1 cellular context compared by ENCODE assay signal in the genomic region with DNA sequence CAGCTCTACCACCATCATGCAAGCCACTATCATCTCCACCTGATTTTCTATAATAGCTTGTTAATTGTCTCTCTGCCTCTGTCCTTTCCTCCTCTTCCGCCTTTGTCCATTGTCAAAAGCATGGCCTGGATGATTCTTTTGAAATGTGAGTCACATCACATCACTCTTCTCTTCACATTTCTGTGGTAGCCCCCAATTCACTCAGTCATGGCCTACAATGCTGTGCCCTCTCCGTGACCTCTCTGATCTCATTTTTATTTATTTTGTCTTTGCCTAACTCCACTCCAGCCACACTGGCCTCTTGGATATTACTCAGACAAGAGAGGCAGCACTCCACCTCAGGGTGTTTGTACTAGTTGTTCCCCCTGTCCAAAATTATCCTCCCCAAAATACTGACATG.
A peak's percentile ranks its signal among the peaks of the same experiment; 100 is the strongest.
TF ChIP-seq lines count a peak whose summit lies in the region.

No MANE protein-coding gene starts in this region.

TF ChIP-seq in HepG2, 621 proteins besides CTCF, POLR2A, EP300 and RAD21:
- TF ChIP-seq PRPF4 (IDR thresholded peaks at IDR 0.05; ENCODE audit: low read depth, low read length, poor library complexity, severe bottlenecking) (no peak), ATRX (CRISPR knock-in tag; IDR thresholded peaks at IDR 0.05; ENCODE audit: borderline replicate concordance) (no peak), ZBTB8A (CRISPR knock-in tag; IDR thresholded peaks at IDR 0.05; ENCODE audit: borderline replicate concordance, low read depth) (no peak), POLR2AphosphoS5 (IDR thresholded peaks at IDR 0.05; ENCODE audit: low read depth, low read length) (no peak), FOXK1 (CRISPR knock-in tag; IDR thresholded peaks at IDR 0.05; ENCODE audit: borderline replicate concordance, low read depth) (no peak), ZNF329 (CRISPR knock-in tag; IDR thresholded peaks at IDR 0.05; ENCODE audit: low read depth) (no peak), ZNF678 (CRISPR knock-in tag; IDR thresholded peaks at IDR 0.05) (no peak), KLF15 (CRISPR knock-in tag; IDR thresholded peaks at IDR 0.05; ENCODE audit: borderline replicate concordance) (no peak), GTF2F1 (IDR thresholded peaks at IDR 0.05; ENCODE audit: low read length) (no peak), ZNF772 (CRISPR knock-in tag; IDR thresholded peaks at IDR 0.05) (no peak), GATA4 (IDR thresholded peaks at IDR 0.05; ENCODE audit: borderline replicate concordance, low read depth) (no peak), CREB1 (IDR thresholded peaks at IDR 0.05) (no peak), CREB1 (CRISPR knock-in tag; IDR thresholded peaks at IDR 0.05) (0 out of 2 replicates have a peak, but pooled peaks have one; percentile 8), SIN3A (IDR thresholded peaks at IDR 0.05; ENCODE audit: borderline replicate concordance, low read depth, low read length) (no peak), SNAI1 (CRISPR knock-in tag; IDR thresholded peaks at IDR 0.05; ENCODE audit: borderline replicate concordance) (no peak), ZKSCAN1 (IDR thresholded peaks at IDR 0.05; ENCODE audit: low read length) (no peak), ZNF768 (CRISPR knock-in tag; IDR thresholded peaks at IDR 0.05) (peak; percentile 67; the same call in 1 of the 2 replicates), TOPORS (CRISPR knock-in tag; IDR thresholded peaks at IDR 0.05) (no peak)
